Comparison of ENCODE assay signal across 8 cellular contexts in the genomic region with DNA sequence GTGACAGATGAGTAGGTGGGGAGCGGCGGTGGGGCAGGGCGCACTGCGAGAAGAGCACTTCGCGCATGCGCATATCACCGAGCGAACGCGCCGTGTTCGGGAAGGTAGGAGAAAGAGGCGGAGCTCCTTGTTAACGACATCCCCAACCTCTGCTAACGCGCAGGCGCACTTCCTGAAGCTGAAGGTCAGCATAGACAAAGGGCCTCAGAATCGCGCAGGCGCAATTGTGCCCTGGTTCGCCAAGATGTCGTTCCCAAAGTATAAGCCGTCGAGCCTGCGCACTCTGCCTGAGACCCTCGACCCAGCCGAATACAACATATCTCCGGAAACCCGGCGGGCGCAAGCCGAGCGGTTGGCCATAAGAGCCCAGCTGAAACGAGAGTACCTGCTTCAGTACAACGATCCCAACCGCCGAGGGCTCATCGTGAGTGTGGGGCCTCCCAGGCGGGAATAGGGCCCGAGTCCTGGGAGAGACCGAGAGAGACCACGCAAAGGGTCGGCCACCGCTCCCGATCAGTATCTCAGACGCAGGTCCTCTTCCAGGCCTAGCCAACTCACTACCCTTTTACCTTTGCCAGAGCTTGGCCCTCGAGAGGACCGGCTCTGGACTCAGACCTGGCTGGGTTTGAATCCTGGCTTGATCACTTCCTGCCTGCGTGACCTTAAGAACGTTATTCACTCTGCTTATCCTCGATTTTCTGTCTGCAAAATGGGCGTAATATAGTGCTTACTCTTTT. TPM values are rescaled to one million over a fixed set of nuclear protein-coding genes. Genes with fewer than 3 reads are reported as not detected.
DNase-seq lines count a peak whose midpoint lies in the region; ATAC-seq and TF ChIP-seq lines count a peak whose summit lies in the region.

NDUFB4 (plus strand) TSS at position 221 of the 737 bp plus-strand sequence; CDS start at position 245, 24 bp downstream.

- H3F3A ChIP-seq in SK-N-SH (replicated peaks; ENCODE audit: insufficient read depth) = peaks cover 6% of the 10 kb centered on the region

- peak within 1 kb of the TSS; percentile 89 for H3K4me2 ChIP-seq in SK-N-SH

- peaks cover 12 to 30% of the 10 kb centered on the region in 2 experiments; a peak in 3 of 4 replicates for H3K4me1 ChIP-seq in SK-N-SH (ENCODE audit: control insufficient read depth in 1 of 2, insufficient read depth in 2 of 2, low read depth in 1 of 2, low read length in 1 of 2)
- H3K4me1 ChIP-seq in gastroesophageal sphincter = peaks cover 2 to 54% (median 19%) of the 10 kb centered on the region in 3 donors
- peaks cover 30% of the 10 kb centered on the region in 2 experiments for H3K4me1 ChIP-seq in neutrophil (ENCODE audit: control insufficient read depth in 1 of 2, insufficient read depth in 1 of 2, low read depth in 1 of 2, low read length in 1 of 2)

- no peaks in the 10 kb centered on the region for H3K9me2 ChIP-seq in SK-N-SH

- peak within 1 kb of the TSS; percentile 83 to 97 for H3K27ac ChIP-seq in SK-N-SH (ENCODE audit: low read depth in 2 of 2, low read length in 1 of 2)
- peak within 1 kb of the TSS; percentile 22 to 93 (median 88) for H3K27ac ChIP-seq in gastroesophageal sphincter
- peak within 1 kb of the TSS; percentile 75 for H3K27ac ChIP-seq in neutrophil
- peak within 1 kb of the TSS; percentile 89 for H3K27ac ChIP-seq in substantia nigra (ENCODE audit: low read depth, low read length, poor library complexity, severe bottlenecking)

- DNase-seq in GM04504 (ENCODE audit: low read depth) (peak; percentile 98), NCI-H1048 (lab: John Stamatoyannopoulos, UW) (peak; percentile 94), SK-N-SH (peak; percentile 93), substantia nigra (lab: John Stamatoyannopoulos, UW) (peak; percentile 73 to 98 (median 94))
- peak; percentile 95 for DNase-seq in activated naive CD4-positive, alpha-beta T cell treated with anti-CD3 and anti-CD28 coated beads, Interleukin-2, amount 50 U/mL, for 16 hours

- H3K9me3 ChIP-seq in SK-N-SH (no peaks in the 10 kb centered on the region), gastroesophageal sphincter (no peaks in the 10 kb centered on the region), neutrophil (no peaks in the 10 kb centered on the region)

- TF ChIP-seq EP300 in SK-N-SH (IDR thresholded peaks at IDR 0.05; ENCODE audit: borderline replicate concordance in 1 of 2, low read depth in 1 of 2, low read length in 1 of 2) (no peak), gastroesophageal sphincter (IDR thresholded peaks at IDR 0.05) (no peak)

- whole genome bisulfite sequencing in SK-N-SH (ENCODE audit: low lambda C conversion rate) = 2% methylated on average over 23 of the region's 53 CpGs
- 0 to 1% methylated on average over 23 to 34 of the region's 53 CpGs for WGBS in gastroesophageal sphincter (ENCODE audit: low coverage in 1 of 2), 2 donors

- no peaks in the 10 kb centered on the region for H4K20me1 ChIP-seq in SK-N-SH (ENCODE audit: insufficient read depth)

- no peaks in the 10 kb centered on the region for H3K27me3 ChIP-seq in SK-N-SH (ENCODE audit: insufficient read depth)
- H3K27me3 ChIP-seq in gastroesophageal sphincter = no peaks in the 10 kb centered on the region
- H3K27me3 ChIP-seq in neutrophil = no peaks in the 10 kb centered on the region

- POLR2A ChIA-PET in SK-N-SH (lab: Yijun Ruan, JAX) = interaction anchor here (0.6 to 2.2 kb wide), 7 partner anchors 8 to 147 kb away, joined by 3 to 9 read pairs (median 6); partner anchors contain the start of genes GTF2E1 and RABL3

- no peak for TF ChIP-seq CTCF in SK-N-SH (IDR thresholded peaks at IDR 0.05)
- TF ChIP-seq CTCF in gastroesophageal sphincter (IDR thresholded peaks at IDR 0.05) = no peak
- no peak for TF ChIP-seq CTCF in neutrophil (IDR thresholded peaks at IDR 0.05)

- TF ChIP-seq RAD21 in SK-N-SH (IDR thresholded peaks at IDR 0.05; ENCODE audit: low read length) = no peak; the same call in 1 of the 2 replicates

- H3K9ac ChIP-seq in SK-N-SH = peak within 1 kb of the TSS; percentile 99

- H3K36me3 ChIP-seq in SK-N-SH (replicated peaks in 1 of 2; ENCODE audit: control insufficient read depth in 1 of 2, insufficient read depth in 2 of 2, low read length in 1 of 2) = peaks cover 26 to 39% of the 10 kb centered on the region in 2 experiments
- peaks cover 0 to 23% of the 10 kb centered on the region in 2 donors for H3K36me3 ChIP-seq in gastroesophageal sphincter
- peaks cover 23% of the 10 kb centered on the region for H3K36me3 ChIP-seq in neutrophil

- peak; percentile 44 to 61 for TF ChIP-seq POLR2A in gastroesophageal sphincter (IDR thresholded peaks at IDR 0.05)

- ATAC-seq in HG02571 (IDR thresholded peaks at IDR 0.05; ENCODE audit: unreplicated experiment) (peak; percentile 94), gastroesophageal sphincter (peak; percentile 100)

- H3K79me2 ChIP-seq in SK-N-SH (ENCODE audit: insufficient read depth) = peaks cover 34% of the 10 kb centered on the region

- peak within 1 kb of the TSS; percentile 95 for H3K4me3 ChIP-seq in SK-N-SH (ENCODE audit: low read depth in 2 of 2, low read length in 1 of 2)
- peak within 1 kb of the TSS; percentile 46 to 64 for H3K4me3 ChIP-seq in gastroesophageal sphincter
- peak within 1 kb of the TSS; percentile 82 to 86 for H3K4me3 ChIP-seq in neutrophil (ENCODE audit: low read depth in 1 of 2, low read length in 1 of 2)

- CTCF ChIA-PET in SK-N-SH (lab: Yijun Ruan, JAX) = interaction anchor here (0.8 to 1.6 kb wide), 4 partner anchors 29 to 199 kb away, joined by 4 to 6 read pairs (median 5); no protein-coding TSS in a partner anchor

- peak within 1 kb of the TSS; percentile 96 for H2AFZ ChIP-seq in SK-N-SH (ENCODE audit: low read depth)

TF ChIP-seq in SK-N-SH, 30 proteins besides CTCF, POLR2A, EP300 and RAD21 (continues in another document):
- TF ChIP-seq, protein P1, sequence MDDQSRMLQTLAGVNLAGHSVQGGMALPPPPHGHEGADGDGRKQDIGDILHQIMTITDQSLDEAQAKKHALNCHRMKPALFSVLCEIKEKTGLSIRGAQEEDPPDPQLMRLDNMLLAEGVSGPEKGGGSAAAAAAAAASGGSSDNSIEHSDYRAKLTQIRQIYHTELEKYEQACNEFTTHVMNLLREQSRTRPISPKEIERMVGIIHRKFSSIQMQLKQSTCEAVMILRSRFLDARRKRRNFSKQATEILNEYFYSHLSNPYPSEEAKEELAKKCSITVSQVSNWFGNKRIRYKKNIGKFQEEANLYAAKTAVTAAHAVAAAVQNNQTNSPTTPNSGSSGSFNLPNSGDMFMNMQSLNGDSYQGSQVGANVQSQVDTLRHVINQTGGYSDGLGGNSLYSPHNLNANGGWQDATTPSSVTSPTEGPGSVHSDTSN (IDR thresholded peaks at IDR 0.05) = no peak
- TF ChIP-seq TCF12 (IDR thresholded peaks at IDR 0.05) (no peak), REST (IDR thresholded peaks at IDR 0.05; ENCODE audit: low read depth, low read length) (no peak), SMC3 (IDR thresholded peaks at IDR 0.05; ENCODE audit: low read depth, low read length) (no peak), FOSL2 (IDR thresholded peaks at IDR 0.05; ENCODE audit: borderline replicate concordance, low read depth) (no peak), POLR2AphosphoS5 (IDR thresholded peaks at IDR 0.05; ENCODE audit: low read depth, low read length) (peak; percentile 90), GABPA (IDR thresholded peaks at IDR 0.05; ENCODE audit: low read depth) (no peak)
- TF ChIP-seq, protein P2, sequence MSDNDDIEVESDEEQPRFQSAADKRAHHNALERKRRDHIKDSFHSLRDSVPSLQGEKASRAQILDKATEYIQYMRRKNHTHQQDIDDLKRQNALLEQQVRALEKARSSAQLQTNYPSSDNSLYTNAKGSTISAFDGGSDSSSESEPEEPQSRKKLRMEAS (IDR thresholded peaks at IDR 0.05; ENCODE audit: low read depth) = 0 out of 2 replicates have a peak, but pooled peaks have one; percentile 14
- TF ChIP-seq, protein P3, sequence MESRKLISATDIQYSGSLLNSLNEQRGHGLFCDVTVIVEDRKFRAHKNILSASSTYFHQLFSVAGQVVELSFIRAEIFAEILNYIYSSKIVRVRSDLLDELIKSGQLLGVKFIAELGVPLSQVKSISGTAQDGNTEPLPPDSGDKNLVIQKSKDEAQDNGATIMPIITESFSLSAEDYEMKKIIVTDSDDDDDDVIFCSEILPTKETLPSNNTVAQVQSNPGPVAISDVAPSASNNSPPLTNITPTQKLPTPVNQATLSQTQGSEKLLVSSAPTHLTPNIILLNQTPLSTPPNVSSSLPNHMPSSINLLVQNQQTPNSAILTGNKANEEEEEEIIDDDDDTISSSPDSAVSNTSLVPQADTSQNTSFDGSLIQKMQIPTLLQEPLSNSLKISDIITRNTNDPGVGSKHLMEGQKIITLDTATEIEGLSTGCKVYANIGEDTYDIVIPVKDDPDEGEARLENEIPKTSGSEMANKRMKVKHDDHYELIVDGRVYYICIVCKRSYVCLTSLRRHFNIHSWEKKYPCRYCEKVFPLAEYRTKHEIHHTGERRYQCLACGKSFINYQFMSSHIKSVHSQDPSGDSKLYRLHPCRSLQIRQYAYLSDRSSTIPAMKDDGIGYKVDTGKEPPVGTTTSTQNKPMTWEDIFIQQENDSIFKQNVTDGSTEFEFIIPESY (IDR thresholded peaks at IDR 0.05; ENCODE audit: borderline replicate concordance, low read depth) = no peak

RNA-seq across cellular contexts. Expression of gene NDUFB4, which starts in this region (rescaled TPM):
- polyA plus RNA-seq in SK-N-SH (2012; rRNA removed) = 239 and 332 TPM in 2 replicates
- 277 and 293 TPM in 2 replicates for polyA plus RNA-seq in SK-N-SH (2012; cell fraction: cytosol; rRNA removed)
- 112 and 123 TPM in 2 replicates for polyA plus RNA-seq in SK-N-SH (2012; cell fraction: nucleus; rRNA removed)
- 100 to 1,000 TPM; 123 to 230 (median 151) TPM for total RNA-seq in gastroesophageal sphincter

Comparison
In these comparisons a context has a peak if more than half of its experiments do, and no peak if none do; other contexts are left out.
1. Peak in every context shown above with its lines: DNase-seq, ATAC-seq, H3K4me3 ChIP-seq and H3K27ac ChIP-seq.